In the genomic region with DNA sequence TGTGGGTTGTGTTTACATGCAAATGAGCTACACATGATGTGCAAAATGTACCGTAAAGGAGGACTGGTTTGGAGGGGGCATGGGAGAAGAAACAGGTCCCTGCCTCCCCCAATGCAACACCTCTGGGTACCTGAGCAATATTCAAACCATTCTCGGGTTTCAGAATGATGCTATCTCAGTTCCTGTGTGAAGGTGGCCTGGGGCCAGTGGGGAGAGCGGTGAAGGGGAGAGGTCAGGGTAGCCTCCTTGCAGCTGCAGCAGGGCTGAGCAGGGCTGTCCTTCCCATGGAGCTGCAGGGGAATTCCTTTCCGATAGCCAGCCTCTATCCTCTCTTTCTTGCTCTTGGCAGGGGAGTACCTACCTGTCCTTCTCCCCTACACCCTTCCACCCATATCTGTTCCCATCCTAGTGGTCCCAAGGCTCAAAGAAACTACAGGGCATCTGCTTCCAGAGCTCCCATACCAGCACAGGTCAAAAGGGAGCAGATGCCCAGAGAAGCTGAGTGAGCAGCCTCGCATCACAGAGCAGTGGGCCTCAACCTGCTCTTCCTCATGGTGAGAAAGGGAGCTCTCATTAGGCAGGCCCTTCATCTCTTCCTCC, we compare ENCODE assay signal across 8 cellular contexts. TPM values are rescaled to one million over a fixed set of nuclear protein-coding genes. Genes with fewer than 3 reads are reported as not detected.
DNase-seq lines count a peak whose midpoint lies in the region; ATAC-seq and TF ChIP-seq lines count a peak whose summit lies in the region.

No MANE protein-coding gene starts in this region.

- ATAC-seq in GM18909 (IDR thresholded peaks at IDR 0.05; ENCODE audit: poor library complexity, unreplicated experiment), result peak; percentile 64
- ATAC-seq in HG03097 (IDR thresholded peaks at IDR 0.05; ENCODE audit: low FRiP score, unreplicated experiment), result peak; percentile 40
- ATAC-seq in activated naive CD8-positive, alpha-beta T cell treated with anti-CD3 and anti-CD28 coated beads, Interleukin-2, amount 10 ng/mL, durations not matched to agents 7 days and 5 days (ENCODE audit: low read depth), result peak; percentile 53

- H3K4me1 ChIP-seq in sigmoid colon, result peaks cover 0 to 100% (median 99%) of the 10 kb centered on the region in 4 donors

- H3K27ac Mint-ChIP-seq in activated naive CD8-positive, alpha-beta T cell treated with anti-CD3 and anti-CD28 coated beads, Interleukin-2, amount 10 ng/mL, durations not matched to agents 7 days and 5 days, result peak overlapping the region; percentile 92
- H3K27ac Mint-ChIP-seq in mesothelial cell of epicardium, result no peak overlapping the region

- H3K4me3 ChIP-seq in AG04450 (ENCODE audit: low read depth, low read length) (no peak overlapping the region), sigmoid colon (peak overlapping the region in 2 of 4 donors; percentile 32 to 41)

- peak overlapping the region; percentile 83 for H3K4me3 Mint-ChIP-seq in activated naive CD8-positive, alpha-beta T cell treated with anti-CD3 and anti-CD28 coated beads, Interleukin-2, amount 10 ng/mL, durations not matched to agents 7 days and 5 days
- H3K4me3 Mint-ChIP-seq in mesothelial cell of epicardium, result no peak overlapping the region

- DNase-seq in AG04450 (ENCODE audit: low read depth, low spot score) (no peak), sigmoid colon (no peak), mesothelial cell of epicardium (ENCODE audit: low spot score in 2 of 2, unreplicated experiment in 2 of 2) (no peak), T-helper 9 cell (no peak), HuH-7 (ENCODE audit: low spot score) (no peak)
- DNase-seq in activated naive CD8-positive, alpha-beta T cell treated with anti-CD3 and anti-CD28 coated beads, Interleukin-2, amount 10 ng/mL, durations not matched to agents 7 days and 5 days, result peak; percentile 49

- peaks cover 69% of the 10 kb centered on the region for H3K4me1 Mint-ChIP-seq in activated naive CD8-positive, alpha-beta T cell treated with anti-CD3 and anti-CD28 coated beads, Interleukin-2, amount 10 ng/mL, durations not matched to agents 7 days and 5 days
- peaks cover 42% of the 10 kb centered on the region for H3K4me1 Mint-ChIP-seq in mesothelial cell of epicardium

- H3K27me3 ChIP-seq in AG04450 (ENCODE audit: control insufficient read depth, insufficient read depth, low read length), result no peaks in the 10 kb centered on the region
- no peaks in the 10 kb centered on the region for H3K27me3 ChIP-seq in sigmoid colon

- TF ChIP-seq CTCF in AG04450 (IDR thresholded peaks at IDR 0.05; ENCODE audit: low read depth, low read length) (no peak), sigmoid colon (IDR thresholded peaks at IDR 0.05) (no peak), mesothelial cell of epicardium (IDR thresholded peaks at IDR 0.05; ENCODE audit: unreplicated experiment) (no peak)

- H3K9me3 Mint-ChIP-seq in activated naive CD8-positive, alpha-beta T cell treated with anti-CD3 and anti-CD28 coated beads, Interleukin-2, amount 10 ng/mL, durations not matched to agents 7 days and 5 days, result no peaks in the 10 kb centered on the region
- H3K9me3 Mint-ChIP-seq in mesothelial cell of epicardium, result no peaks in the 10 kb centered on the region

- no peak for TF ChIP-seq POLR2A in sigmoid colon (IDR thresholded peaks at IDR 0.05)

- CTCF ChIA-PET in AG04450 (lab: Charles Lee), result interaction anchor here (0.5 to 2.9 kb wide), 6 partner anchors 8 to 120 kb away, joined by 3 to 22 read pairs (median 3); no protein-coding TSS in a partner anchor

- peaks cover 9% of the 10 kb centered on the region for H3K36me3 Mint-ChIP-seq in activated naive CD8-positive, alpha-beta T cell treated with anti-CD3 and anti-CD28 coated beads, Interleukin-2, amount 10 ng/mL, durations not matched to agents 7 days and 5 days
- H3K36me3 Mint-ChIP-seq in mesothelial cell of epicardium, result peaks cover 1% of the 10 kb centered on the region

- H3K36me3 ChIP-seq in sigmoid colon, result no peaks in the 10 kb centered on the region

- intact Hi-C loops in sigmoid colon (cut with DNase I), result no loop called here

- POLR2A ChIA-PET in AG04450 (lab: Yijun Ruan, JAX), result interaction anchor here (0.7 to 0.8 kb wide), 2 partner anchors 12 kb away, joined by 3 to 5 read pairs; a partner anchor contains a TSS
- POLR2A ChIA-PET in activated naive CD8-positive, alpha-beta T cell treated with anti-CD3 and anti-CD28 coated beads, Interleukin-2, amount 10 ng/mL, durations not matched to agents 7 days and 5 days (lab: Charles Lee), result interaction anchor here (1.1 to 5.8 kb wide), 6 partner anchors 8 to 102 kb away, joined by 4 to 81 read pairs (median 8); a partner anchor contains a TSS

- 59 to 80% methylated on average over 5 of the region's 5 CpGs for WGBS in sigmoid colon, 2 donors

- no peaks in the 10 kb centered on the region for H3K27me3 Mint-ChIP-seq in activated naive CD8-positive, alpha-beta T cell treated with anti-CD3 and anti-CD28 coated beads, Interleukin-2, amount 10 ng/mL, durations not matched to agents 7 days and 5 days
- no peaks in the 10 kb centered on the region for H3K27me3 Mint-ChIP-seq in mesothelial cell of epicardium (ENCODE audit: low read depth)

- no peak for TF ChIP-seq EP300 in sigmoid colon (IDR thresholded peaks at IDR 0.05)

- H3K9me3 ChIP-seq in AG04450 (ENCODE audit: control insufficient read depth, insufficient read depth, low read length) (no peaks in the 10 kb centered on the region), sigmoid colon (no peaks in the 10 kb centered on the region)

- peak overlapping the region; percentile 21 for H3K27ac ChIP-seq in AG04450 (ENCODE audit: low read depth, low read length)
- H3K27ac ChIP-seq in sigmoid colon, result peak overlapping the region; percentile 98 to 100 (median 100)

RNA-seq across cellular contexts. Expression of a gene that starts 11.9 kb away (rescaled TPM):
- polyA plus RNA-seq in AG04450 (2011; rRNA removed), result 9.9 and 14.5 TPM in 2 replicates
- 13.3 and 18.7 TPM in 2 replicates for polyA minus RNA-seq in AG04450 (2011; rRNA and poly(A)+ RNA removed)
- 10 to 100 TPM; 52.4 to 54.4 TPM for total RNA-seq in activated naive CD8-positive, alpha-beta T cell treated with anti-CD3 and anti-CD28 coated beads, Interleukin-2, amount 10 ng/mL, durations not matched to agents 7 days and 5 days
- 10 to 100 TPM; 39.8 to 61.6 (median 53.2) TPM for total RNA-seq in sigmoid colon
- polyA plus RNA-seq in sigmoid colon, result 10 to 100 TPM; 13.2 to 31.2 (median 22.9) TPM
- 37.4 to 40.9 TPM (median 37.8 TPM) in 3 replicates for total RNA-seq in mesothelial cell of epicardium
